In the genomic region with DNA sequence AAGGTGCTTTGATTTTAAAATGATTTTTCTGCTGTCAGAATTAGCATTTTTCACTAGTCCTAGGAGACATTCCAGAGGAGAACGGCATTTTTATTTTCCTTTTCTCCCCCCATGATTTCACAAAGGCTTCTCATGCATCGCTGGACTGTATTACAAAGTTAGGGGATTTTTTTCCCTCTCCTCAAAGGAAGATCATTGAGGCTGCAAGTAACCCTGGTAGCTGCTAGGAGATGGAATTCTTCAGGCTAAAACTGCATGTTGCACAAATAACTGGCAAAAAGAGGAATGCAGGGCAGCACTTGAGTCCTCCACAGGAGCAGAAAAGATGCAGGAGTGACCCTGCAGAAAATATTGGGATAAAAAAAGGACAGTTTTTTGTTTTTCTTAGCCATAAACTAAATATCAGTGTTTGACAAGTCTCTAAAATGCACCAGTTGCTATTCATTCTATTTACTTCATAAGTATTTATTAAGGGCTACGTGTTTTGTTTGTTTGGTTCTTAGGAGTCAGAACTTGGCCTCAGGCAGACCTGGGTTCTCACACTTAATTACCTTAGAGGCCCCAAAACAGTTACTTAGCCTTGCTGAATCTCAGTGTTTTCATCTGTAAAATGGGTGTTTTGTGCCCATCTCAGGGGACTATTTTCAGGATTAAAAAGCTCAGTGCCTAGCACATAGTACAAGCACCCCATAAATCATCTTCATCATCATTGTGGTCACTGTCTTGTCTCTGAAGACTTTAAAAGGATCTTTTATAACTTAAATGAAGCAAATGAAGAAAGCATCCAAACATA, we compare ENCODE assay signal across 1 cellular context.
TF ChIP-seq lines count a peak whose summit lies in the region.

No MANE protein-coding gene starts in this region.

TF ChIP-seq in GM23338, 12 proteins besides CTCF, POLR2A, EP300 and RAD21 (continued from another document):
- TF ChIP-seq, protein P1, sequence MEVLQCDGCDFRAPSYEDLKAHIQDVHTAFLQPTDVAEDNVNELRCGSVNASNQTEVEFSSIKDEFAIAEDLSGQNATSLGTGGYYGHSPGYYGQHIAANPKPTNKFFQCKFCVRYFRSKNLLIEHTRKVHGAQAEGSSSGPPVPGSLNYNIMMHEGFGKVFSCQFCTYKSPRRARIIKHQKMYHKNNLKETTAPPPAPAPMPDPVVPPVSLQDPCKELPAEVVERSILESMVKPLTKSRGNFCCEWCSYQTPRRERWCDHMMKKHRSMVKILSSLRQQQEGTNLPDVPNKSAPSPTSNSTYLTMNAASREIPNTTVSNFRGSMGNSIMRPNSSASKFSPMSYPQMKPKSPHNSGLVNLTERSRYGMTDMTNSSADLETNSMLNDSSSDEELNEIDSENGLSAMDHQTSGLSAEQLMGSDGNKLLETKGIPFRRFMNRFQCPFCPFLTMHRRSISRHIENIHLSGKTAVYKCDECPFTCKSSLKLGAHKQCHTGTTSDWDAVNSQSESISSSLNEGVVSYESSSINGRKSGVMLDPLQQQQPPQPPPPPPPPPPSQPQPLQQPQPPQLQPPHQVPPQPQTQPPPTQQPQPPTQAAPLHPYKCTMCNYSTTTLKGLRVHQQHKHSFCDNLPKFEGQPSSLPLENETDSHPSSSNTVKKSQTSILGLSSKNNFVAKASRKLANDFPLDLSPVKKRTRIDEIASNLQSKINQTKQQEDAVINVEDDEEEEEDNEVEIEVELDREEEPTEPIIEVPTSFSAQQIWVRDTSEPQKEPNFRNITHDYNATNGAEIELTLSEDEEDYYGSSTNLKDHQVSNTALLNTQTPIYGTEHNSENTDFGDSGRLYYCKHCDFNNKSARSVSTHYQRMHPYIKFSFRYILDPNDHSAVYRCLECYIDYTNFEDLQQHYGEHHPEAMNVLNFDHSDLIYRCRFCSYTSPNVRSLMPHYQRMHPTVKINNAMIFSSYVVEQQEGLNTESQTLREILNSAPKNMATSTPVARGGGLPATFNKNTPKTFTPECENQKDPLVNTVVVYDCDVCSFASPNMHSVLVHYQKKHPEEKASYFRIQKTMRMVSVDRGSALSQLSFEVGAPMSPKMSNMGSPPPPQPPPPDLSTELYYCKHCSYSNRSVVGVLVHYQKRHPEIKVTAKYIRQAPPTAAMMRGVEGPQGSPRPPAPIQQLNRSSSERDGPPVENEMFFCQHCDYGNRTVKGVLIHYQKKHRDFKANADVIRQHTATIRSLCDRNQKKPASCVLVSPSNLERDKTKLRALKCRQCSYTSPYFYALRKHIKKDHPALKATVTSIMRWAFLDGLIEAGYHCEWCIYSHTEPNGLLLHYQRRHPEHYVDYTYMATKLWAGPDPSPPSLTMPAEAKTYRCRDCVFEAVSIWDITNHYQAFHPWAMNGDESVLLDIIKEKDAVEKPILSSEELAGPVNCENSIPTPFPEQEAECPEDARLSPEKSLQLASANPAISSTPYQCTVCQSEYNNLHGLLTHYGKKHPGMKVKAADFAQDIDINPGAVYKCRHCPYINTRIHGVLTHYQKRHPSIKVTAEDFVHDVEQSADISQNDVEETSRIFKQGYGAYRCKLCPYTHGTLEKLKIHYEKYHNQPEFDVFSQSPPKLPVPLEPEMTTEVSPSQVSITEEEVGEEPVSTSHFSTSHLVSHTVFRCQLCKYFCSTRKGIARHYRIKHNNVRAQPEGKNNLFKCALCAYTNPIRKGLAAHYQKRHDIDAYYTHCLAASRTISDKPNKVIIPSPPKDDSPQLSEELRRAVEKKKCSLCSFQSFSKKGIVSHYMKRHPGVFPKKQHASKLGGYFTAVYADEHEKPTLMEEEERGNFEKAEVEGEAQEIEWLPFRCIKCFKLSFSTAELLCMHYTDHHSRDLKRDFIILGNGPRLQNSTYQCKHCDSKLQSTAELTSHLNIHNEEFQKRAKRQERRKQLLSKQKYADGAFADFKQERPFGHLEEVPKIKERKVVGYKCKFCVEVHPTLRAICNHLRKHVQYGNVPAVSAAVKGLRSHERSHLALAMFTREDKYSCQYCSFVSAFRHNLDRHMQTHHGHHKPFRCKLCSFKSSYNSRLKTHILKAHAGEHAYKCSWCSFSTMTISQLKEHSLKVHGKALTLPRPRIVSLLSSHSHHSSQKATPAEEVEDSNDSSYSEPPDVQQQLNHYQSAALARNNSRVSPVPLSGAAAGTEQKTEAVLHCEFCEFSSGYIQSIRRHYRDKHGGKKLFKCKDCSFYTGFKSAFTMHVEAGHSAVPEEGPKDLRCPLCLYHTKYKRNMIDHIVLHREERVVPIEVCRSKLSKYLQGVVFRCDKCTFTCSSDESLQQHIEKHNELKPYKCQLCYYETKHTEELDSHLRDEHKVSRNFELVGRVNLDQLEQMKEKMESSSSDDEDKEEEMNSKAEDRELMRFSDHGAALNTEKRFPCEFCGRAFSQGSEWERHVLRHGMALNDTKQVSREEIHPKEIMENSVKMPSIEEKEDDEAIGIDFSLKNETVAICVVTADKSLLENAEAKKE (CRISPR knock-in tag; IDR thresholded peaks at IDR 0.05) = no peak
- no peak for TF ChIP-seq ZNF114 (CRISPR knock-in tag; IDR thresholded peaks at IDR 0.05)
- TF ChIP-seq JUNB (IDR thresholded peaks at IDR 0.05; ENCODE audit: unreplicated experiment) = no peak
